In genomic region chr1:222464841-222465210, GRCh38 we compare ENCODE assay signal across 8 cellular contexts.
A peak's percentile ranks its signal among the peaks of the same experiment; 100 is the strongest.
DNase-seq lines count a peak whose midpoint lies in the region; ATAC-seq and TF ChIP-seq lines count a peak whose summit lies in the region.

No MANE protein-coding gene starts in this region.

- DNase-seq in AG04450 (ENCODE audit: low read depth, low spot score) (no peak), RPMI8226 (peak; percentile 86), foreskin keratinocyte (no peak), nucleus accumbens (lab: John Stamatoyannopoulos, UW) (peak in 44 of 56 donors; percentile 5 to 71 (median 38)), testis (peak; percentile 64)
- DNase-seq in activated T-helper 9 cell treated with anti-CD3 and anti-CD28 coated beads, Interleukin-2, amount 50 U/mL, for 16 hours (ENCODE audit: low read depth) = peak; percentile 52

- intact Hi-C loops in testis (cut with DNase I; ENCODE audit: low total_unique reads) = loop anchor here (5.0 kb wide), 1 partner anchor 152 kb away; the partner anchor contains the start of gene MIA3

- H3K27me3 ChIP-seq in AG04450 (ENCODE audit: control insufficient read depth, insufficient read depth, low read length) (no peaks in the 10 kb centered on the region), foreskin keratinocyte (no peaks in the 10 kb centered on the region), testis (no peaks in the 10 kb centered on the region)

- H3K36me3 ChIP-seq in testis (ENCODE audit: low read depth, missing control alignments) = no peaks in the 10 kb centered on the region

- H3K27ac ChIP-seq in AG04450 (ENCODE audit: low read depth, low read length) (peak overlapping the region; percentile 65), foreskin keratinocyte (no peak overlapping the region), testis (peak overlapping the region; percentile 67 to 89)

- TF ChIP-seq POLR2A in testis (IDR thresholded peaks at IDR 0.05) = no peak

- TF ChIP-seq CTCF in AG04450 (IDR thresholded peaks at IDR 0.05; ENCODE audit: low read depth, low read length) = no peak
- TF ChIP-seq CTCF in foreskin keratinocyte (conservative IDR thresholded peaks at IDR 0.05) = no peak
- no peak for TF ChIP-seq CTCF in testis (IDR thresholded peaks at IDR 0.05)

- H3K9me3 ChIP-seq in AG04450 (ENCODE audit: control insufficient read depth, insufficient read depth, low read length) (no peaks in the 10 kb centered on the region), testis (no peaks in the 10 kb centered on the region)

- ATAC-seq in GM19043 (IDR thresholded peaks at IDR 0.05; ENCODE audit: low read depth, unreplicated experiment) (peak; percentile 10), HG03571 (IDR thresholded peaks at IDR 0.05; ENCODE audit: unreplicated experiment) (peak; percentile 9), foreskin keratinocyte (peak; percentile 45)

- 14 to 21% methylated on average over 10 of the region's 10 CpGs for WGBS in testis, 2 donors

- H3K4me1 ChIP-seq in foreskin keratinocyte (peaks cover 6% of the 10 kb centered on the region), testis (no peaks in the 10 kb centered on the region)

- CTCF ChIA-PET in AG04450 (lab: Charles Lee) = interaction anchor here (0.6 to 4.5 kb wide), 34 partner anchors 9 to 1716 kb away, joined by 3 to 134 read pairs (median 4); partner anchors contain the start of genes DUSP10 and TAF1A

- H3K4me3 ChIP-seq in AG04450 (ENCODE audit: low read depth, low read length) = peak overlapping the region; percentile 50
- H3K4me3 ChIP-seq in testis = peak overlapping the region; percentile 53 to 54

- POLR2A ChIA-PET in AG04450 (lab: Yijun Ruan, JAX) = interaction anchor here (0.9 to 2.2 kb wide), 4 partner anchors 82 to 248 kb away, joined by 3 to 10 read pairs (median 4); no protein-coding TSS in a partner anchor

Comparison
In these comparisons a context has a peak if more than half of its experiments do, and no peak if none do; other contexts are left out.
1. DNase-seq: peak in RPMI8226 (single experiment), activated T-helper 9 cell treated with anti-CD3 and anti-CD28 coated beads, Interleukin-2, amount 50 U/mL, for 16 hours (single experiment), nucleus accumbens (44 of 56) and testis (single experiment); none in AG04450 (single experiment) and foreskin keratinocyte (0 of 2).
2. Peak in every context shown above with its lines, with median percentiles within 50 percentile points of each other: ATAC-seq.